ENCODE assay signal across 8 cellular contexts in genomic region chr20:46688151-46689081, GRCh38. TPM values are rescaled to one million over a fixed set of nuclear protein-coding genes. Genes with fewer than 3 reads are reported as not detected.
A peak's percentile ranks its signal among the peaks of the same experiment; 100 is the strongest.
DNase-seq lines count a peak whose midpoint lies in the region; ATAC-seq, FAIRE-seq and TF ChIP-seq lines count a peak whose summit lies in the region.

No MANE protein-coding gene starts in this region.

- no peak overlapping the region for H2BK15ac ChIP-seq in H1 (ENCODE audit: low read length)

- H3K27me3 ChIP-seq in PC-9 (ENCODE audit: insufficient read depth, low read depth) (no peaks in the 10 kb centered on the region), H1 (replicated peaks in 1 of 4; ENCODE audit: control insufficient read depth in 3 of 4, extremely low read depth in 1 of 4, insufficient read depth in 3 of 4, low read length in 3 of 4) (no peaks in the 10 kb centered on the region)

- H3K27me3 Mint-ChIP-seq in activated CD4-positive, alpha-beta T cell treated with anti-CD3 and anti-CD28 coated beads for 36 hours = no peaks in the 10 kb centered on the region
- H3K27me3 Mint-ChIP-seq in nephron progenitor cell (ENCODE audit: low read depth, poor library complexity) = peaks cover 3% of the 10 kb centered on the region

- no peak overlapping the region for H2BK20ac ChIP-seq in H1 (ENCODE audit: low read length)

- peak overlapping the region; percentile 91 for H3K4me3 Mint-ChIP-seq in activated CD4-positive, alpha-beta T cell treated with anti-CD3 and anti-CD28 coated beads for 36 hours
- peak overlapping the region; percentile 94 for H3K4me3 Mint-ChIP-seq in nephron progenitor cell

- intact Hi-C loops in activated CD4-positive, alpha-beta T cell treated with anti-CD3 and anti-CD28 coated beads for 36 hours (cut with DNase I, micrococcal nuclease) = loop anchor here (1.0 to 5.0 kb wide), 14 partner anchors 126 to 1801 kb away; partner anchors contain the start of genes ELMO2 (in 2 of the 2), CDH22 (in 1 of the 2), NCOA5 (in 1 of the 2) and YWHAB (in 1 of the 2)
- intact Hi-C loops in PC-9 (cut with micrococcal nuclease; ENCODE audit: unreplicated experiment) = no loop called here

- H4K5ac ChIP-seq in H1 (ENCODE audit: insufficient read length, low read depth, low read length) = peak overlapping the region; percentile 61

- H3K79me1 ChIP-seq in H1 (ENCODE audit: low read depth, low read length) = peaks cover 6% of the 10 kb centered on the region; the same call in 1 of the 2 replicates

- no peaks in the 10 kb centered on the region for H3K9me3 Mint-ChIP-seq in activated CD4-positive, alpha-beta T cell treated with anti-CD3 and anti-CD28 coated beads for 36 hours (ENCODE audit: low read depth)
- peaks cover 19% of the 10 kb centered on the region for H3K9me3 Mint-ChIP-seq in nephron progenitor cell

- peaks cover 12% of the 10 kb centered on the region; the same call in 1 of the 2 replicates for H3K36me3 ChIP-seq in PC-9 (ENCODE audit: low read depth)
- peaks cover 2 to 25% (median 13%) of the 10 kb centered on the region in 4 experiments; a peak in 5 of 8 replicates for H3K36me3 ChIP-seq in H1 (ENCODE audit: control insufficient read depth in 2 of 4, insufficient read depth in 4 of 4, low read length in 3 of 4)

- TF ChIP-seq RAD21 in H1 (IDR thresholded peaks at IDR 0.05 in 1 of 2, conservative IDR thresholded peaks at IDR 0.05 in 1 of 2; ENCODE audit: low read depth in 2 of 2, low read length in 2 of 2) = no peak

- CTCF ChIA-PET in activated CD4-positive, alpha-beta T cell treated with anti-CD3 and anti-CD28 coated beads for 36 hours (lab: Charles Lee) = interaction anchor here (1.0 to 1.6 kb wide), 4 partner anchors 144 to 383 kb away, joined by 4 read pairs; no protein-coding TSS in a partner anchor
- CTCF ChIA-PET in PC-9 (lab: Charles Lee) = interaction anchor here (0.6 kb wide), 1 partner anchor 67 kb away, joined by 3 read pairs; no protein-coding TSS in a partner anchor
- CTCF ChIA-PET in H1 (lab: Charles Lee; ENCODE audit: partially characterized antibody) = interaction anchor here (1.3 to 2.2 kb wide), 5 partner anchors 9 to 167 kb away, joined by 3 to 8 read pairs (median 4); no protein-coding TSS in a partner anchor
- CTCF ChIA-PET in GM10248 (lab: Yijun Ruan, JAX) = interaction anchor here (0.8 to 3.4 kb wide), 6 partner anchors 9 to 277 kb away, joined by 3 to 15 read pairs (median 4); partner anchors contain the start of gene OCSTAMP

- H3K14ac ChIP-seq in H1 (ENCODE audit: insufficient read length) = no peak overlapping the region

- no peak overlapping the region for H3K4ac ChIP-seq in H1 (replicated peaks; ENCODE audit: insufficient read length, low read depth, low read length)

- TF ChIP-seq CTCF in PC-9 (conservative IDR thresholded peaks at IDR 0.05) (no peak), H1 (IDR thresholded peaks at IDR 0.05; ENCODE audit: control extremely low read depth in 1 of 3, insufficient read depth in 1 of 3, low read depth in 1 of 3, low read length in 3 of 3) (no peak), nephron progenitor cell (IDR thresholded peaks at IDR 0.05) (no peak), GM10248 (IDR thresholded peaks at IDR 0.05; ENCODE audit: control extremely low read depth, extremely low read depth, low read depth, missing control alignments) (no peak)

- peaks cover 46% of the 10 kb centered on the region for H3K4me1 Mint-ChIP-seq in activated CD4-positive, alpha-beta T cell treated with anti-CD3 and anti-CD28 coated beads for 36 hours
- H3K4me1 Mint-ChIP-seq in nephron progenitor cell = peaks cover 38% of the 10 kb centered on the region

- no peak overlapping the region for H3K23ac ChIP-seq in H1 (ENCODE audit: insufficient read length)

- TF ChIP-seq EP300 in H1 (IDR thresholded peaks at IDR 0.05; ENCODE audit: borderline replicate concordance in 1 of 2, low read depth in 2 of 2, low read length in 2 of 2) = no peak

- 0 out of 2 replicates have a peak overlapping the region, but pooled peaks have one; percentile 41 for H2AK5ac ChIP-seq in H1 (ENCODE audit: low read depth, low read length)

- peak overlapping the region; percentile 89; the same call in 1 of the 2 replicates for H2BK5ac ChIP-seq in H1 (ENCODE audit: low read depth, low read length)

- H3F3A ChIP-seq in PC-9 (ENCODE audit: insufficient read depth, low read depth) = peaks cover 18% of the 10 kb centered on the region; the same call in 1 of the 2 replicates

- H3K79me2 ChIP-seq in PC-9 (ENCODE audit: low read depth) (peaks cover 46% of the 10 kb centered on the region), H1 (ENCODE audit: control insufficient read depth in 1 of 2, insufficient read depth in 2 of 2, low read length in 2 of 2) (peaks cover 10 to 45% of the 10 kb centered on the region in 2 experiments)

- DNase-seq in activated CD4-positive, alpha-beta T cell treated with anti-CD3 and anti-CD28 coated beads for 36 hours = no peak
- no peak for DNase-seq in activated CD4-positive, alpha-beta T cell treated with anti-CD3 and anti-CD28 coated beads for 48 hours
- DNase-seq in PC-9 = no peak
- DNase-seq in H1 (ENCODE audit: low read depth in 1 of 2, low spot score in 2 of 2) = no peak
- DNase-seq in nephron progenitor cell = no peak
- DNase-seq in GM10248 (ENCODE audit: extremely low spot score) = no peak
- DNase-seq in activated CD4-positive, alpha-beta T cell treated with anti-CD3 and anti-CD28 coated beads for 4 hours = no peak

- peak overlapping the region; percentile 76 for H3K27ac ChIP-seq in PC-9
- H3K27ac ChIP-seq in H1 (ENCODE audit: low read depth, low read length) = peak overlapping the region; percentile 87

- no peak overlapping the region; the same call in 1 of the 2 replicates for H3K18ac ChIP-seq in H1 (ENCODE audit: extremely low read depth, low read length)

- H3K4me2 ChIP-seq in PC-9 (peak overlapping the region; percentile 87), H1 (ENCODE audit: insufficient read depth in 1 of 2, low read depth in 2 of 2, low read length in 2 of 2) (peak overlapping the region; percentile 84 to 85)

- POLR2A ChIA-PET in activated CD4-positive, alpha-beta T cell treated with anti-CD3 and anti-CD28 coated beads for 36 hours (lab: Charles Lee) = interaction anchor here (0.6 to 1.2 kb wide), 2 partner anchors 19 to 130 kb away, joined by 3 read pairs; no protein-coding TSS in a partner anchor
- POLR2A ChIA-PET in PC-9 (lab: Charles Lee; ENCODE audit: unreplicated experiment) (no interaction called here), H1 (lab: Charles Lee; ENCODE audit: partially characterized antibody) (interaction anchor here (0.5 to 3.4 kb wide), 11 partner anchors 9 to 1315 kb away, joined by 3 to 16 read pairs (median 3); partner anchors contain the start of gene ZNF334), GM10248 (lab: Yijun Ruan, JAX) (interaction anchor here (0.7 kb wide), 1 partner anchor 156 kb away, joined by 3 read pairs; no protein-coding TSS in a partner anchor)

- FAIRE-seq in H1 (lab: Jason Lieb, UNC) = no peak

- no TSS peak for BruUV-seq in PC-9 (replicated peaks; lab: Mats Ljungman, UMichigan)

- H4K8ac ChIP-seq in H1 (ENCODE audit: extremely low read depth, insufficient read depth, low read length) = peak overlapping the region; percentile 92; the same call in 1 of the 2 replicates

- peak overlapping the region; percentile 81 for H3K56ac ChIP-seq in H1 (replicated peaks; ENCODE audit: insufficient read length, low read depth, low read length)

- no peaks in the 10 kb centered on the region for H3K9me2 ChIP-seq in PC-9 (ENCODE audit: insufficient read depth)

- no peak overlapping the region for H2BK120ac ChIP-seq in H1 (replicated peaks; ENCODE audit: low read depth, low read length)

- 0 out of 2 replicates have a peak, but pooled peaks cover 3% of the 10 kb centered on the region for H4K20me1 ChIP-seq in PC-9 (ENCODE audit: insufficient read depth)
- H4K20me1 ChIP-seq in H1 (replicated peaks in 1 of 2; ENCODE audit: control insufficient read depth in 1 of 2, insufficient read depth in 2 of 2, low read length in 2 of 2) = no peaks in the 10 kb centered on the region

- H3K23me2 ChIP-seq in H1 (ENCODE audit: low read depth, low read length) = peaks cover 10% of the 10 kb centered on the region

- H3K27ac Mint-ChIP-seq in activated CD4-positive, alpha-beta T cell treated with anti-CD3 and anti-CD28 coated beads for 36 hours = peak overlapping the region; percentile 95
- H3K27ac Mint-ChIP-seq in nephron progenitor cell = peak overlapping the region; percentile 96

- WGBS in H1 (ENCODE audit: extremely low coverage in 1 of 2, insufficient coverage in 1 of 2, insufficient read length in 1 of 2, insufficient replicate concordance in 2 of 2, low coverage in 1 of 2, low lambda C conversion rate in 2 of 2, missing lambda C conversion rate in 1 of 2), 2 experiments = 26% methylated on average over 20 of the region's 20 CpGs; no CpG with 5 or more reads in 1 of the 2 experiments

- H3K36me3 Mint-ChIP-seq in activated CD4-positive, alpha-beta T cell treated with anti-CD3 and anti-CD28 coated beads for 36 hours (ENCODE audit: low read depth) = peaks cover 26% of the 10 kb centered on the region
- peaks cover 26% of the 10 kb centered on the region for H3K36me3 Mint-ChIP-seq in nephron progenitor cell (ENCODE audit: low read depth)

- H2AFZ ChIP-seq in PC-9 (peak overlapping the region; percentile 75), H1 (ENCODE audit: low read length) (no peak overlapping the region)

- peaks cover 26% of the 10 kb centered on the region for H3K4me1 ChIP-seq in PC-9 (replicated peaks; ENCODE audit: insufficient read depth)
- H3K4me1 ChIP-seq in H1 (replicated peaks in 1 of 4; ENCODE audit: control insufficient read depth in 3 of 4, insufficient read depth in 4 of 4, low read length in 3 of 4) = peaks cover 3 to 11% (median 6%) of the 10 kb centered on the region in 4 experiments

- H2BK12ac ChIP-seq in H1 (ENCODE audit: low read depth, low read length) = no peak overlapping the region

- H4K91ac ChIP-seq in H1 (replicated peaks; ENCODE audit: insufficient read length, low read length) = no peak overlapping the region

- H3K9ac ChIP-seq in H1 (replicated peaks in 1 of 4; ENCODE audit: extremely low read depth in 1 of 4, low read depth in 3 of 4, low read length in 3 of 4) = peak overlapping the region; percentile 90 to 99 (median 92)

- no peak for TF ChIP-seq POLR2A in H1 (IDR thresholded peaks at IDR 0.05; ENCODE audit: control extremely low read depth in 1 of 2, low read depth in 2 of 2, low read length in 2 of 2)

- no peak for ATAC-seq in activated CD4-positive, alpha-beta T cell treated with anti-CD3 and anti-CD28 coated beads for 36 hours
- no peak for ATAC-seq in GM21390 (IDR thresholded peaks at IDR 0.05; ENCODE audit: unreplicated experiment)

- H3K4me3 ChIP-seq in PC-9 = peak overlapping the region; percentile 79
- H3K4me3 ChIP-seq in H1 (ENCODE audit: extremely low read depth in 1 of 4, insufficient read depth in 2 of 4, low read depth in 3 of 4, low read length in 4 of 4) = peak overlapping the region; percentile 81 to 93 (median 87)

- H3K9me3 ChIP-seq in PC-9 (ENCODE audit: insufficient read depth, low read depth) = no peaks in the 10 kb centered on the region
- no peaks in the 10 kb centered on the region; a peak in 1 of 4 replicates for H3K9me3 ChIP-seq in H1 (ENCODE audit: insufficient read depth in 2 of 2, low read depth in 1 of 2, low read length in 1 of 2)

RNA-seq across cellular contexts. Expression of gene TP53RK, which starts 0.8 kb away (rescaled TPM):
- total RNA-seq in activated CD4-positive, alpha-beta T cell treated with anti-CD3 and anti-CD28 coated beads for 36 hours = 10 to 100 TPM; 11.2 to 12.1 TPM
- 9.9 and 10.4 TPM in 2 replicates for total RNA-seq in PC-9 (2021)
- total RNA-seq in H1 (2021; fragmentation: NEBNext Ultra II Directional; extraction: Animal tissue kit (Norgen Biotek cat#: 25700)) = 16.3 TPM in 2 replicates
- 8.5 and 8.7 TPM in 2 replicates for polyA plus RNA-seq in H1 (2011; rRNA removed)
- 8.8 TPM for polyA plus RNA-seq in H1 (2011; cell fraction: cytosol; rRNA removed)
- polyA plus RNA-seq in H1 (2011; cell fraction: nucleus; rRNA removed) = 6.9 TPM
- 9.7 to 12.2 TPM (median 10.6 TPM) in 4 replicates for polyA plus RNA-seq in H1 (2012, experiment 1 of 2)
- polyA plus RNA-seq in H1 (2012, experiment 2 of 2) = 11.4 TPM
- 12.9 TPM for polyA plus RNA-seq in H1 (2013, experiment 1 of 2)
- polyA plus RNA-seq in H1 (2013, experiment 2 of 2) = 12.9 TPM
- 8.1 and 9.2 TPM in 2 replicates for polyA minus RNA-seq in H1 (2011; rRNA and poly(A)+ RNA removed)
- polyA minus RNA-seq in H1 (2011; cell fraction: cytosol; rRNA and poly(A)+ RNA removed) = 8.0 TPM
- 10.1 TPM for polyA minus RNA-seq in H1 (2011; cell fraction: nucleus; rRNA and poly(A)+ RNA removed)

RNA-seq across cellular contexts. Expression of gene SLC2A10, which starts 21.0 kb away (rescaled TPM):
- total RNA-seq in activated CD4-positive, alpha-beta T cell treated with anti-CD3 and anti-CD28 coated beads for 36 hours = not detected
- total RNA-seq in PC-9 (2021) = 28.6 and 33.6 TPM in 2 replicates
- total RNA-seq in H1 (2021; fragmentation: NEBNext Ultra II Directional; extraction: Animal tissue kit (Norgen Biotek cat#: 25700)) = 9.7 and 9.9 TPM in 2 replicates
- 9.0 and 11.9 TPM in 2 replicates for polyA plus RNA-seq in H1 (2011; rRNA removed)
- 8.0 TPM for polyA plus RNA-seq in H1 (2011; cell fraction: cytosol; rRNA removed)
- 8.4 TPM for polyA plus RNA-seq in H1 (2011; cell fraction: nucleus; rRNA removed)
- 6.6 to 8.4 TPM (median 7.0 TPM) in 4 replicates for polyA plus RNA-seq in H1 (2012, experiment 1 of 2)
- polyA plus RNA-seq in H1 (2012, experiment 2 of 2) = 5.1 TPM
- polyA plus RNA-seq in H1 (2013, experiment 1 of 2) = 9.4 TPM
- 9.3 TPM for polyA plus RNA-seq in H1 (2013, experiment 2 of 2)
- polyA minus RNA-seq in H1 (2011; rRNA and poly(A)+ RNA removed) = 14.3 and 14.7 TPM in 2 replicates
- 14.3 TPM for polyA minus RNA-seq in H1 (2011; cell fraction: cytosol; rRNA and poly(A)+ RNA removed)
- polyA minus RNA-seq in H1 (2011; cell fraction: nucleus; rRNA and poly(A)+ RNA removed) = 13.5 TPM

RNA-seq across cellular contexts. Expression of gene SLC13A3, which starts 37.2 kb away (rescaled TPM):
- total RNA-seq in activated CD4-positive, alpha-beta T cell treated with anti-CD3 and anti-CD28 coated beads for 36 hours = under 1 TPM; 0.07 TPM
- total RNA-seq in PC-9 (2021) = 6.0 and 9.1 TPM in 2 replicates
- 9.4 and 9.8 TPM in 2 replicates for total RNA-seq in H1 (2021; fragmentation: NEBNext Ultra II Directional; extraction: Animal tissue kit (Norgen Biotek cat#: 25700))
- 12.6 and 15.4 TPM in 2 replicates for polyA plus RNA-seq in H1 (2011; rRNA removed)
- 11.3 TPM for polyA plus RNA-seq in H1 (2011; cell fraction: cytosol; rRNA removed)
- polyA plus RNA-seq in H1 (2011; cell fraction: nucleus; rRNA removed) = 21.6 TPM
- polyA plus RNA-seq in H1 (2012, experiment 1 of 2) = 9.8 to 12.4 TPM (median 11.1 TPM) in 4 replicates
- polyA plus RNA-seq in H1 (2012, experiment 2 of 2) = 10.3 TPM
- 11.2 TPM for polyA plus RNA-seq in H1 (2013, experiment 1 of 2)
- polyA plus RNA-seq in H1 (2013, experiment 2 of 2) = 11.1 TPM
- polyA minus RNA-seq in H1 (2011; rRNA and poly(A)+ RNA removed) = 19.3 and 23.0 TPM in 2 replicates
- 8.4 TPM for polyA minus RNA-seq in H1 (2011; cell fraction: cytosol; rRNA and poly(A)+ RNA removed)
- polyA minus RNA-seq in H1 (2011; cell fraction: nucleus; rRNA and poly(A)+ RNA removed) = 19.6 TPM

Comparison
In these comparisons a context has a peak if more than half of its experiments do, and no peak if none do; other contexts are left out.
1. RNA of gene SLC2A10, which starts 21.0 kb away (total RNA-seq): 28.6 to 33.6 TPM in PC-9 and 9.7 to 9.9 TPM in H1; not detected in activated CD4-positive, alpha-beta T cell treated with anti-CD3 and anti-CD28 coated beads for 36 hours; every median in the first group is over 10 times any median in the second.